ENCODE assay signal across 34 cellular contexts in genomic region chr3:81022339-81022738, GRCh38.
"Had no signal": no experiment of that assay in that cellular context is flagged by ENCODE, and none has a peak within 500 bp of the region (broad histone marks: within the 10 kb centered on the region; RNA-seq: fewer than 3 reads in every experiment).

No MANE protein-coding gene starts in this region.

- H3K4me1 ChIP-seq: adrenal gland, ascending aorta, body of pancreas, breast epithelium had no signal

- FAIRE-seq: astrocyte, bronchial epithelial cell had no signal

- H3K27ac ChIP-seq: adrenal gland, ascending aorta, body of pancreas, brain microvascular endothelial cell, breast epithelium, cardiac muscle cell had no signal

- H3K36me3 ChIP-seq: adrenal gland, ascending aorta, brain microvascular endothelial cell, breast epithelium, cardiac muscle cell had no signal

- DNase-seq: activated effector memory CD4-positive, alpha-beta T cell treated with anti-CD3 and anti-CD28 coated beads, Interleukin-2, amount 50 U/mL, for 16 hours; activated effector memory CD4-positive, alpha-beta T cell treated with Interleukin-2 at 50 U/mL for 16 hours; activated gamma-delta T cell; activated gamma-delta T cell treated with Interleukin-2 at 50 U/mL for 16 hours; activated naive CD4-positive, alpha-beta T cell; activated naive CD4-positive, alpha-beta T cell treated with anti-CD3 and anti-CD28 coated beads for 36 hours; activated naive CD4-positive, alpha-beta T cell treated with anti-CD3 and anti-CD28 coated beads, Interleukin-2, amount 10 ng/mL, durations not matched to agents 7 days and 5 days; activated naive CD4-positive, alpha-beta T cell treated with anti-CD3 and anti-CD28 coated beads, Interleukin-2, amount 50 U/mL, for 16 hours; activated naive CD4-positive, alpha-beta T cell treated with Interleukin-2 at 50 U/mL for 16 hours; activated naive CD8-positive, alpha-beta T cell treated with anti-CD3 and anti-CD28 coated beads for 36 hours; activated naive CD8-positive, alpha-beta T cell treated with anti-CD3 and anti-CD28 coated beads, Interleukin-2, amount 10 ng/mL, durations not matched to agents 7 days and 5 days; activated naive CD8-positive, alpha-beta T cell treated with anti-CD3 and anti-CD28 coated beads, Interleukin-2, amount 50 U/mL, for 24 hours; activated T-cell treated with anti-CD3 and anti-CD28 coated beads, Interleukin-2, amount 50 U/mL, for 1 hour; activated T-cell treated with anti-CD3 and anti-CD28 coated beads, Interleukin-2, amount 50 U/mL, for 24 hours; activated T-cell treated with anti-CD3 and anti-CD28 coated beads, Interleukin-2, amount 50 U/mL, for 4 hours; activated T-cell treated with anti-CD3 and anti-CD28 coated beads, Interleukin-2, amount 50 U/mL, for 48 hours; activated T-cell treated with anti-CD3 and anti-CD28 coated beads, Interleukin-2, amount 50 U/mL, for 72 hours; adrenal gland; amniotic stem cell; amygdala; anterior cingulate cortex; aorta; body of pancreas; brain microvascular endothelial cell; caudate nucleus; central memory CD4-positive, alpha-beta T cell; cerebellar nuclear complex had no signal

- H3K27me3 ChIP-seq: adrenal gland, ascending aorta, body of pancreas, brain microvascular endothelial cell, breast epithelium, cardiac muscle cell had no signal

- H3K4me3 ChIP-seq: adrenal gland, ascending aorta, body of pancreas, breast epithelium, cardiac muscle cell had no signal

- ATAC-seq: activated naive CD4-positive, alpha-beta T cell treated with anti-CD3 and anti-CD28 coated beads, Interleukin-2, amount 50 U/mL, for 72 hours; activated naive CD8-positive, alpha-beta T cell treated with anti-CD3 and anti-CD28 coated beads, Interleukin-2, amount 50 U/mL, for 24 hours; activated T-cell treated with anti-CD3 and anti-CD28 coated beads, Interleukin-2, amount 50 U/mL, for 4 hours; activated T-cell treated with anti-CD3 and anti-CD28 coated beads, Interleukin-2, amount 50 U/mL, for 72 hours; activated T-helper 17 cell treated with anti-CD3 and anti-CD28 coated beads, Interleukin-2, amount 50 U/mL, for 72 hours; body of pancreas had no signal

- H3K9me3 ChIP-seq: adrenal gland, ascending aorta, body of pancreas, breast epithelium had no signal
